Comparison of ENCODE assay signal across 11 cellular contexts in genomic region chr1:90959352-90960206, GRCh38.
A peak's percentile ranks its signal among the peaks of the same experiment; 100 is the strongest.
DNase-seq lines count a peak whose midpoint lies in the region; ATAC-seq and TF ChIP-seq lines count a peak whose summit lies in the region.
"Had no signal": no experiment of that assay in that cellular context is flagged by ENCODE, and none has a peak within 500 bp of the region (broad histone marks: within the 10 kb centered on the region; RNA-seq: fewer than 3 reads in every experiment).

No MANE protein-coding gene starts in this region.

- no peak for TF ChIP-seq POLR2A in NB4 (IDR thresholded peaks at IDR 0.05; ENCODE audit: extremely low read depth, insufficient read length)

- ATAC-seq in GM19467 (IDR thresholded peaks at IDR 0.05; ENCODE audit: unreplicated experiment) = no peak
- no peak for ATAC-seq in GM21825 (IDR thresholded peaks at IDR 0.05; ENCODE audit: unreplicated experiment)

- H3K36me3 ChIP-seq in GM23248 (ENCODE audit: low read depth) (peaks cover 3% of the 10 kb centered on the region; the same call in 1 of the 2 replicates), fibroblast of lung (ENCODE audit: control insufficient read depth, insufficient read depth, low read length) (no peaks in the 10 kb centered on the region)

- WGBS in GM23248 (ENCODE audit: low coverage in 1 of 2, low lambda C conversion rate in 2 of 2, missing lambda C conversion rate in 2 of 2), 2 experiments = 80 to 86% methylated on average over 5 of the region's 5 CpGs

- H3K9me3 ChIP-seq in GM23248 (ENCODE audit: low read depth) (no peaks in the 10 kb centered on the region), fibroblast of lung (ENCODE audit: control insufficient read depth, insufficient read depth, low read depth, low read length) (no peaks in the 10 kb centered on the region)

- no peak overlapping the region for H3K9ac ChIP-seq in GM23248
- no peak overlapping the region for H3K9ac ChIP-seq in fibroblast of lung (ENCODE audit: insufficient read depth, low read length)

- CTCF ChIA-PET in GM10248 (lab: Yijun Ruan, JAX) = interaction anchor here (1.4 kb wide), 1 partner anchor 207 kb away, joined by 3 read pairs; no protein-coding TSS in a partner anchor

- H3K9me2 ChIP-seq in GM23248 (ENCODE audit: insufficient read depth) = no peaks in the 10 kb centered on the region

- no peaks in the 10 kb centered on the region for H3K27me3 ChIP-seq in GM23248 (replicated peaks; ENCODE audit: insufficient read depth)
- H3K27me3 ChIP-seq in fibroblast of lung (ENCODE audit: control insufficient read depth, insufficient read depth, low read length) = no peaks in the 10 kb centered on the region

- H3K4me2 ChIP-seq in GM23248 (ENCODE audit: unreplicated experiment) (no peak overlapping the region), fibroblast of lung (ENCODE audit: extremely low read depth, insufficient read depth, low read length) (no peak overlapping the region)

- TF ChIP-seq CTCF in NB4 (IDR thresholded peaks at IDR 0.05; ENCODE audit: low read depth, low read length) (no peak), fibroblast of lung (conservative IDR thresholded peaks at IDR 0.05 in 1 of 2, IDR thresholded peaks at IDR 0.05 in 1 of 2; ENCODE audit: low read depth in 1 of 2, low read length in 2 of 2) (no peak), GM10248 (IDR thresholded peaks at IDR 0.05; ENCODE audit: control extremely low read depth, extremely low read depth, low read depth, missing control alignments) (no peak)

- H2AFZ ChIP-seq in GM23248 = no peak overlapping the region
- no peak overlapping the region for H2AFZ ChIP-seq in fibroblast of lung (ENCODE audit: low read length)

- 0 out of 2 replicates have a peak overlapping the region, but pooled peaks have one; percentile 0 for H3K4me3 ChIP-seq in GM23248
- H3K4me3 ChIP-seq in NB4 (ENCODE audit: low read depth, low read length) = no peak overlapping the region
- H3K4me3 ChIP-seq in fibroblast of lung (replicated peaks in 1 of 4; ENCODE audit: control extremely low read depth in 1 of 4, insufficient read depth in 1 of 4, low read depth in 3 of 4, low read length in 4 of 4) = no peak overlapping the region

- H4K20me1 ChIP-seq in GM23248 (ENCODE audit: insufficient read depth) (peaks cover 28% of the 10 kb centered on the region), fibroblast of lung (ENCODE audit: control insufficient read depth, extremely low read depth, insufficient read depth, low read length) (no peaks in the 10 kb centered on the region)

- in situ Hi-C loops in GM23248 (cut with MboI) = no loop called here

- H3K27ac ChIP-seq in GM23248 (peak overlapping the region; percentile 21), fibroblast of lung (ENCODE audit: insufficient read depth, low read length) (no peak overlapping the region)

- H3K4me1 ChIP-seq in GM23248 (ENCODE audit: insufficient read depth) = peaks cover 21% of the 10 kb centered on the region
- H3K4me1 ChIP-seq in fibroblast of lung (ENCODE audit: control insufficient read depth, extremely low read depth, insufficient read depth, low read length) = no peaks in the 10 kb centered on the region

- H3K79me2 ChIP-seq in GM23248 (ENCODE audit: insufficient read depth) = peaks cover 100% of the 10 kb centered on the region
- H3K79me2 ChIP-seq in fibroblast of lung (ENCODE audit: control insufficient read depth, insufficient read depth, low read length) = peaks cover 57% of the 10 kb centered on the region

- POLR2A ChIA-PET in GM10248 (lab: Yijun Ruan, JAX) = no interaction called here

- H3F3A ChIP-seq in GM23248 (ENCODE audit: insufficient read depth) = peaks cover 31% of the 10 kb centered on the region

- peak; percentile 37 for DNase-seq in EH (ENCODE audit: low read depth)
- DNase-seq in GM23248 = peak; percentile 50
- peak; percentile 66 for DNase-seq in NB4 (ENCODE audit: low read depth)
- peak; percentile 48 to 57 for DNase-seq in fibroblast of lung (ENCODE audit: low read depth in 2 of 2)
- no peak for DNase-seq in amygdala (lab: John Stamatoyannopoulos, UW)
- DNase-seq in GM10248 (ENCODE audit: extremely low spot score) = no peak
- DNase-seq: CD4-positive, alpha-beta memory T cell; immature natural killer cell; occipital lobe had no signal

Comparison
In these comparisons a context has a peak if more than half of its experiments do, and no peak if none do; other contexts are left out.
1. DNase-seq: peak in EH (single experiment), GM23248 (single experiment), NB4 (single experiment) and fibroblast of lung (2 of 2); none in amygdala (0 of 56) and GM10248 (single experiment).